Comparison of ENCODE assay signal across 12 cellular contexts in genomic region chr2:104447831-104448434, GRCh38.
A peak's percentile ranks its signal among the peaks of the same experiment; 100 is the strongest.
DNase-seq lines count a peak whose midpoint lies in the region; ATAC-seq and TF ChIP-seq lines count a peak whose summit lies in the region.
"Had no signal": no experiment of that assay in that cellular context is flagged by ENCODE, and none has a peak within 500 bp of the region (broad histone marks: within the 10 kb centered on the region; RNA-seq: fewer than 3 reads in every experiment).

No MANE protein-coding gene starts in this region.

- no peaks in the 10 kb centered on the region for H3K27me3 Mint-ChIP-seq in H9 (ENCODE audit: low read depth)

- no peak overlapping the region for H2BK120ac ChIP-seq in H9 (ENCODE audit: low read depth, low read length, poor library complexity, severe bottlenecking)

- H3K36me3 ChIP-seq in neural cell (ENCODE audit: insufficient read depth, low read length): no peaks in the 10 kb centered on the region
- H3K36me3 ChIP-seq: sigmoid colon had no signal

- H4K5ac ChIP-seq in H9 (ENCODE audit: insufficient read length, low read depth, low read length): no peak overlapping the region

- H2BK15ac ChIP-seq in H9 (ENCODE audit: low read depth, low read length): no peak overlapping the region

- ATAC-seq in HG03520 (IDR thresholded peaks at IDR 0.05; ENCODE audit: unreplicated experiment): no peak

- peaks cover 0 to 5% of the 10 kb centered on the region in 2 experiments; a peak in 1 of 4 replicates for H3K4me1 Mint-ChIP-seq in H9

- H3K27ac Mint-ChIP-seq in H9: no peak overlapping the region

- H3K4me1 ChIP-seq in H9 (ENCODE audit: insufficient read depth, low read length): no peaks in the 10 kb centered on the region
- H3K4me1 ChIP-seq: sigmoid colon had no signal

- H3K27ac ChIP-seq in H9 (ENCODE audit: insufficient read length, low read depth, low read length) (no peak overlapping the region), neural cell (ENCODE audit: low read length) (peak overlapping the region; percentile 26)
- H3K27ac ChIP-seq: epithelial cell of prostate, sigmoid colon had no signal

- H4K91ac ChIP-seq in H9 (ENCODE audit: insufficient read length, low read depth, low read length): no peak overlapping the region

- H2BK5ac ChIP-seq in H9 (ENCODE audit: insufficient read length, low read length): no peak overlapping the region

- no peak overlapping the region for H2AFZ ChIP-seq in H9 (ENCODE audit: low read length)
- no peak overlapping the region for H2AFZ ChIP-seq in neural cell (ENCODE audit: low read depth, low read length)

- no peak overlapping the region for H3K14ac ChIP-seq in H9 (ENCODE audit: insufficient read depth, low read length)

- peak; percentile 70 for TF ChIP-seq RAD21 in neural cell (conservative IDR thresholded peaks at IDR 0.05)

- in situ Hi-C loops in astrocyte of the cerebellum (cut with HindIII; ENCODE audit: low sequenced_read_pairs): no loop called here

- H3T11ph ChIP-seq in H9 (ENCODE audit: low read length): no peak overlapping the region

- WGBS in H9 (ENCODE audit: extremely low coverage, insufficient read length, low lambda C conversion rate): no CpG with 5 or more reads among the region's 2 CpGs

- H2BK20ac ChIP-seq in H9 (ENCODE audit: low read depth, low read length, poor library complexity, severe bottlenecking): no peak overlapping the region

- no peaks in the 10 kb centered on the region for H3K79me1 ChIP-seq in H9 (ENCODE audit: insufficient read depth, low read depth, low read length, poor library complexity, severe bottlenecking)

- TF ChIP-seq EP300 in neural cell (conservative IDR thresholded peaks at IDR 0.05; ENCODE audit: poor library complexity, severe bottlenecking): no peak

- H4K20me1 ChIP-seq in H9 (ENCODE audit: control insufficient read depth, insufficient read depth, insufficient read length): no peaks in the 10 kb centered on the region
- H4K20me1 ChIP-seq in neural cell (ENCODE audit: insufficient read depth): no peaks in the 10 kb centered on the region

- H3K18ac ChIP-seq in H9 (ENCODE audit: insufficient read length, low read depth, low read length): no peak overlapping the region

- no peaks in the 10 kb centered on the region for H3K79me2 ChIP-seq in H9 (ENCODE audit: insufficient read depth, low read length)
- H3K79me2 ChIP-seq in neural cell (replicated peaks; ENCODE audit: insufficient read depth, low read length): no peaks in the 10 kb centered on the region

- H3K9me3 ChIP-seq in H9 (ENCODE audit: control insufficient read depth, low read depth, low read length): no peaks in the 10 kb centered on the region
- H3K9me3 ChIP-seq in neural cell (ENCODE audit: low read length): peaks cover 3% of the 10 kb centered on the region
- H3K9me3 ChIP-seq: sigmoid colon had no signal

- H3K4me2 ChIP-seq in H9 (ENCODE audit: insufficient read depth, insufficient read length, low read length) (no peak overlapping the region), neural cell (ENCODE audit: low read length) (no peak overlapping the region)

- TF ChIP-seq CTCF in H9 (conservative IDR thresholded peaks at IDR 0.05): peak; percentile 59
- TF ChIP-seq CTCF in astrocyte of the cerebellum (IDR thresholded peaks at IDR 0.05; ENCODE audit: low read depth, low read length, missing control alignments): peak; percentile 44
- peak; percentile 62 for TF ChIP-seq CTCF in neural cell (IDR thresholded peaks at IDR 0.05; ENCODE audit: poor library complexity, severe bottlenecking)

- no peak overlapping the region for H3K4ac ChIP-seq in H9 (ENCODE audit: low read depth, low read length)

- no peaks in the 10 kb centered on the region; a peak in 1 of 7 replicates for H3K36me3 Mint-ChIP-seq in H9 (ENCODE audit: insufficient read depth in 1 of 3, low read depth in 3 of 3)

- peak; percentile 31 for DNase-seq in NCI-H1092 treated with DMSO at 0.1 percent for 48 hours (lab: John Stamatoyannopoulos, UW)
- no peak for DNase-seq in NCI-H1092 (lab: John Stamatoyannopoulos, UW)
- DNase-seq in H9: no peak
- DNase-seq in astrocyte of the cerebellum (ENCODE audit: low read depth): peak; percentile 15
- DNase-seq in ecto neural progenitor cell (ENCODE audit: low spot score): no peak
- DNase-seq in NOMO-1 (lab: John Stamatoyannopoulos, UW; ENCODE audit: unreplicated experiment in 2 of 2): no peak
- DNase-seq: activated gamma-delta T cell; sigmoid colon; stimulated activated CD8-positive, alpha-beta memory T cell treated with anti-CD3 and anti-CD28 coated beads, Interleukin-4, amount 100 ng/mL, for 48 hours had no signal

- H3K56ac ChIP-seq in H9 (ENCODE audit: insufficient read length, low read depth, low read length): no peak overlapping the region

- H3K9me3 Mint-ChIP-seq in H9: no peaks in the 10 kb centered on the region; a peak in 2 of 5 replicates

- H2AK5ac ChIP-seq in H9 (ENCODE audit: insufficient read length, low read length): no peak overlapping the region

- H3K9me2 ChIP-seq in neural cell (ENCODE audit: insufficient read depth, low read length): no peaks in the 10 kb centered on the region

- H3K23me2 ChIP-seq in H9 (ENCODE audit: insufficient read length, low read depth, low read length, poor library complexity, severe bottlenecking): no peaks in the 10 kb centered on the region

- H3K4me3 Mint-ChIP-seq in H9: no peak overlapping the region

- no peaks in the 10 kb centered on the region for H3F3A ChIP-seq in neural cell (ENCODE audit: insufficient read depth, low read length, poor library complexity, severe bottlenecking)

- H3K4me3 ChIP-seq in astrocyte of the cerebellum (ENCODE audit: low read depth, low read length) (no peak overlapping the region), neural cell (ENCODE audit: low read length) (no peak overlapping the region)
- H3K4me3 ChIP-seq: sigmoid colon had no signal

- H4K8ac ChIP-seq in H9 (replicated peaks; ENCODE audit: insufficient read length, low read depth, low read length): no peak overlapping the region

- no peaks in the 10 kb centered on the region for H3K27me3 ChIP-seq in H9 (ENCODE audit: insufficient read depth, low read length)
- no peaks in the 10 kb centered on the region for H3K27me3 ChIP-seq in neural cell (ENCODE audit: insufficient read depth, low read depth, low read length)
- H3K27me3 ChIP-seq: sigmoid colon had no signal

- H3K23ac ChIP-seq in H9 (ENCODE audit: insufficient read length, low read depth, low read length): no peak overlapping the region

- H2BK12ac ChIP-seq in H9 (ENCODE audit: insufficient read length, low read depth, low read length): no peak overlapping the region

- H3K9ac ChIP-seq in H9 (ENCODE audit: extremely low read depth, insufficient read length, low read length): no peak overlapping the region
- H3K9ac ChIP-seq in neural cell (ENCODE audit: low read length): no peak overlapping the region

TF ChIP-seq in neural cell, 6 proteins besides CTCF, POLR2A, EP300 and RAD21:
- TF ChIP-seq TAF1 (IDR thresholded peaks at IDR 0.05; ENCODE audit: low read depth) (no peak), SMC3 (conservative IDR thresholded peaks at IDR 0.05; ENCODE audit: poor library complexity) (peak; percentile 69)
TF ChIP-seq in neural cell: peak in this region for 1.

Comparison
In these comparisons a context has a peak if more than half of its experiments do, and no peak if none do; other contexts are left out.
1. DNase-seq: peak in NCI-H1092 treated with DMSO at 0.1 percent for 48 hours (single experiment) and astrocyte of the cerebellum (single experiment); none in NCI-H1092 (single experiment), H9 (single experiment), ecto neural progenitor cell (single experiment) and NOMO-1 (0 of 2).
2. Peak in every context shown above with its lines, with median percentiles within 50 percentile points of each other: CTCF ChIP-seq.